Comparison of ENCODE assay signal across 11 cellular contexts in the genomic region with DNA sequence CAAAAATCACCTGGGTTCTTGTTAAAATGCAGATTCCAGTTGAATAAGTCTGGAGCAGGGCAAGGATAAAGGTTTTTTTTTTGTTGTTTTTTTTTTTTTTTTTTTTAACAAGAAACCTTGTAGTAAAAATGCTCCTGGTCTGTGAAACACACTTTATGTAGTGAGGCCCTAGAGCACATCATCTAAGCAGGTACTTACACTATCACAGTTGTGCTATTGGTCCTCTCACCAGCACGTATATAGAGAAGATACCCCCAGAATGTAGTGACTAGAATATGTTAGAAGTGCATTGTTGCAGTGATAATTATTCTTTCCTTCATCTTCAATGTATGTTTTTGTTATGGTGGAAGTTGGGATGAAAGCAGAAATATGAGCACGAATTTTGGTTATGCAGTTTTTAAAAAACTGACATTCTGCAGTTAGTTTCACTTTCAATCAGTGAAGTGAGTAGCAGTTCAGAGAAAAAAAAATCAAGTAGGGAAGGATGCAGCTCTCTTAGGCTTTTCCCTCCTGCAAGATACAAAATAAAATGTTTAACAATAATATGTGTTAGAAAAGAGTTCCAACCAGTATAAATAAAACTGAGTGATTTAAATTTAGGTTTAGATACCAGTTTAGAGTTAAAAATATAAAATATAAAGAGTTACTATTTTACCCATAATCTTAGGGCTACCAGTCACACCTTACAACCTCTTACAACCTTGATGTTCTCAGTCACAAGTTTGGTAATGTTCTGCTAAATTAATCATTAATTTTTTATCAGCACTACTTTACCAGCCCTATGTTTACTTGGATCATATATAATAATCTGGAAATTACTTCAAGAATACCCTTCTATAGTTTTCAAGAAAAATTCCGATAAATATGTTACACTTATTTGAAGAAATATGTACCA. TPM values are rescaled to one million over a fixed set of nuclear protein-coding genes. Genes with fewer than 3 reads are reported as not detected.
DNase-seq lines count a peak whose midpoint lies in the region; ATAC-seq, FAIRE-seq and TF ChIP-seq lines count a peak whose summit lies in the region.
"Had no signal": no experiment of that assay in that cellular context is flagged by ENCODE, and none has a peak within 500 bp of the region (broad histone marks: within the 10 kb centered on the region; RNA-seq: fewer than 3 reads in every experiment).

No MANE protein-coding gene starts in this region.

- no peak overlapping the region for H3K27ac ChIP-seq in esophagus muscularis mucosa (replicated peaks in 1 of 4)
- H3K27ac ChIP-seq: SJCRH30 had no signal

- TF ChIP-seq POLR2A in GM18505 (IDR thresholded peaks at IDR 0.05; ENCODE audit: borderline replicate concordance, extremely low read depth, insufficient read depth, insufficient read length), result no peak
- no peak for TF ChIP-seq POLR2A in esophagus muscularis mucosa (IDR thresholded peaks at IDR 0.05; ENCODE audit: low read depth)
- no peak for TF ChIP-seq POLR2A in GM12891 (IDR thresholded peaks at IDR 0.05; ENCODE audit: low read depth, low read length)

- TF ChIP-seq EP300 in esophagus muscularis mucosa (IDR thresholded peaks at IDR 0.05), result no peak

- ATAC-seq in GM18505 (IDR thresholded peaks at IDR 0.05; ENCODE audit: unreplicated experiment) (peak; percentile 45), GM21360 (IDR thresholded peaks at IDR 0.05; ENCODE audit: unreplicated experiment) (peak; percentile 45), HG03342 (IDR thresholded peaks at IDR 0.05; ENCODE audit: unreplicated experiment) (peak; percentile 48)
- ATAC-seq: naive thymus-derived CD8-positive, alpha-beta T cell had no signal

- no peaks in the 10 kb centered on the region for H3K36me3 ChIP-seq in esophagus muscularis mucosa
- H3K36me3 ChIP-seq: SJCRH30 had no signal

- WGBS in esophagus muscularis mucosa, result 40% methylated on average over 3 of the region's 3 CpGs

- FAIRE-seq in GM12891 (lab: Jason Lieb, UNC), result no peak

- peaks cover 2% of the 10 kb centered on the region for H3K4me1 Mint-ChIP-seq in CD14-positive monocyte

- peaks cover 0 to under 1% (median 0%) of the 10 kb centered on the region in 7 donors for H3K9me3 Mint-ChIP-seq in CD14-positive monocyte

- intact Hi-C loops in esophagus muscularis mucosa (cut with DNase I) (no loop called here), CD14-positive monocyte (cut with micrococcal nuclease) (no loop called here)

- no peak overlapping the region for H3K27ac Mint-ChIP-seq in CD14-positive monocyte

- H3K4me1 ChIP-seq in esophagus muscularis mucosa, result peaks cover 0 to 17% (median 7%) of the 10 kb centered on the region in 4 donors
- H3K4me1 ChIP-seq: SJCRH30 had no signal

- H3K27me3 Mint-ChIP-seq in CD14-positive monocyte (ENCODE audit: low read depth in 3 of 3), result no peaks in the 10 kb centered on the region

- peak overlapping the region; percentile 23 to 45 (median 37) for H3K4me3 ChIP-seq in esophagus muscularis mucosa
- H3K4me3 ChIP-seq: SJCRH30 had no signal

- TF ChIP-seq CTCF in esophagus muscularis mucosa (IDR thresholded peaks at IDR 0.05) (no peak), CD14-positive monocyte (IDR thresholded peaks at IDR 0.05) (no peak)

- H3K9me3 ChIP-seq in esophagus muscularis mucosa, result no peaks in the 10 kb centered on the region
- H3K9me3 ChIP-seq: SJCRH30 had no signal

- DNase-seq in esophagus muscularis mucosa (ENCODE audit: extremely low spot score) (no peak), GM12891 (ENCODE audit: insufficient read length, low spot score) (no peak), ecto neural progenitor cell (ENCODE audit: low spot score) (no peak), GOT3 (lab: John Stamatoyannopoulos, UW) (no peak), CD14-positive monocyte (ENCODE audit: low spot score) (no peak)
- DNase-seq: activated gamma-delta T cell treated with Interleukin-2 at 50 U/mL for 16 hours; naive thymus-derived CD8-positive, alpha-beta T cell had no signal

- H3K27me3 ChIP-seq in esophagus muscularis mucosa, result no peaks in the 10 kb centered on the region
- H3K27me3 ChIP-seq: SJCRH30 had no signal

- H3K4me3 Mint-ChIP-seq in CD14-positive monocyte, result peak overlapping the region in 1 of 2 donors; percentile 64

- no peaks in the 10 kb centered on the region for H3K36me3 Mint-ChIP-seq in CD14-positive monocyte
- H3K36me3 Mint-ChIP-seq: naive thymus-derived CD8-positive, alpha-beta T cell had no signal

TF ChIP-seq in GM12891, 5 proteins besides CTCF, POLR2A, EP300 and RAD21:
- no peak for TF ChIP-seq SPI1 (IDR thresholded peaks at IDR 0.05; ENCODE audit: low read depth, low read length)
- no peak for TF ChIP-seq PAX5 (IDR thresholded peaks at IDR 0.05; ENCODE audit: insufficient read depth, low read length, severe bottlenecking)
- TF ChIP-seq POLR2AphosphoS5 (IDR thresholded peaks at IDR 0.05; ENCODE audit: low read depth, low read length), result no peak
- no peak for TF ChIP-seq TAF1 (IDR thresholded peaks at IDR 0.05; ENCODE audit: low read depth, low read length)
- TF ChIP-seq POU2F2 (IDR thresholded peaks at IDR 0.05; ENCODE audit: low read depth, low read length), result no peak
TF ChIP-seq in GM12891: peak in this region for 0.

RNA-seq across cellular contexts. Expression of gene DEFB113, which starts 9.2 kb away (rescaled TPM):
- not detected for total RNA-seq in esophagus muscularis mucosa
- polyA plus RNA-seq in GM12891 (2012; ENCODE audit: low read depth, missing spikeins), result not detected
- not detected for polyA plus RNA-seq in CD14-positive monocyte
- total RNA-seq: naive thymus-derived CD8-positive, alpha-beta T cell; SJCRH30 had no signal
- polyA plus RNA-seq: naive thymus-derived CD8-positive, alpha-beta T cell had no signal

RNA-seq across cellular contexts. Expression of gene DEFB114, which starts 14.6 kb away (rescaled TPM):
- not detected for total RNA-seq in esophagus muscularis mucosa
- not detected for polyA plus RNA-seq in GM12891 (2012; ENCODE audit: low read depth, missing spikeins)
- not detected for polyA plus RNA-seq in CD14-positive monocyte
- total RNA-seq: naive thymus-derived CD8-positive, alpha-beta T cell; SJCRH30 had no signal
- polyA plus RNA-seq: naive thymus-derived CD8-positive, alpha-beta T cell had no signal

RNA-seq across cellular contexts. Expression of gene DEFB110, which starts 43.2 kb away (rescaled TPM):
- not detected for total RNA-seq in esophagus muscularis mucosa
- polyA plus RNA-seq in GM12891 (2012; ENCODE audit: low read depth, missing spikeins), result not detected
- not detected for polyA plus RNA-seq in CD14-positive monocyte
- total RNA-seq: naive thymus-derived CD8-positive, alpha-beta T cell; SJCRH30 had no signal
- polyA plus RNA-seq: naive thymus-derived CD8-positive, alpha-beta T cell had no signal
